22 cellular contexts compared by ENCODE assay signal in genomic region chr10:61263561-61263960, GRCh38.
"Had no signal": no experiment of that assay in that cellular context is flagged by ENCODE, and none has a peak within 500 bp of the region (broad histone marks: within the 10 kb centered on the region; RNA-seq: fewer than 3 reads in every experiment).

No MANE protein-coding gene starts in this region.

- H3K27me3 ChIP-seq: foreskin keratinocyte, hepatocyte, stomach had no signal

- H3K36me3 ChIP-seq: esophagus squamous epithelium, left ventricle myocardium inferior, lower lobe of right lung, prostate gland, stomach, thoracic aorta had no signal

- H3K9me3 ChIP-seq: esophagus squamous epithelium, left ventricle myocardium inferior, lower lobe of right lung, prostate gland, stomach, thoracic aorta had no signal

- H3K9ac ChIP-seq: parathyroid adenoma had no signal

- H3K4me1 ChIP-seq: esophagus squamous epithelium, foreskin keratinocyte, left ventricle myocardium inferior, lower lobe of right lung, parathyroid adenoma, prostate gland, stomach had no signal

- H2AFZ ChIP-seq: hepatocyte, parathyroid adenoma had no signal

- H3K4me2 ChIP-seq: hepatocyte had no signal

- H3K27ac ChIP-seq: esophagus squamous epithelium, foreskin keratinocyte, hepatocyte, left ventricle myocardium inferior, lower lobe of right lung, parathyroid adenoma, prostate gland, stomach, thoracic aorta had no signal

- ATAC-seq: effector memory CD8-positive, alpha-beta T cell; foreskin keratinocyte; left cardiac atrium; lower lobe of right lung; natural killer cell treated with Interleukin-12 subunit alpha and Interleukin-12 subunit beta and Interleukin-15 and Interleukin-18, amount 100 ng/mL, for 72 hours; sciatic nerve; stimulated activated naive B cell treated with anti-CD40 and anti-IgM and Interleukin-4, amounts not matched to agents 10 μg/mL and 1 μg/mL and 100 μg/mL, for 72 hours had no signal

- DNase-seq: effector memory CD8-positive, alpha-beta T cell; esophagus squamous epithelium; foreskin keratinocyte; head of caudate nucleus; kidney; left cardiac atrium; left ventricle myocardium inferior; lower lobe of right lung; midbrain; occipital lobe; stimulated activated CD4-positive, alpha-beta T cell treated with anti-CD3 and anti-CD28 coated beads, Interleukin-2, amount 100 ng/mL, for 24 hours; stimulated activated CD4-positive, alpha-beta T cell treated with anti-CD3 and anti-CD28 coated beads, Interleukin-4, amount 100 ng/mL, for 4 hours; stimulated activated naive B cell treated with anti-CD40 and anti-IgM and Interleukin-4, amounts not matched to agents 10 μg/mL and 1 μg/mL and 100 μg/mL, for 72 hours; stomach; substantia nigra; trophoblast cell had no signal

- H3K4me3 ChIP-seq: esophagus squamous epithelium, hepatocyte, left ventricle myocardium inferior, lower lobe of right lung, prostate gland, stomach, thoracic aorta had no signal
